ENCODE assay signal across 10 cellular contexts in genomic region chr2:216116418-216116817, GRCh38. TPM values are rescaled to one million over a fixed set of nuclear protein-coding genes. Genes with fewer than 3 reads are reported as not detected.
DNase-seq lines count a peak whose midpoint lies in the region; ATAC-seq and TF ChIP-seq lines count a peak whose summit lies in the region.
"Had no signal": no experiment of that assay in that cellular context is flagged by ENCODE, and none has a peak within 500 bp of the region (broad histone marks: within the 10 kb centered on the region; RNA-seq: fewer than 3 reads in every experiment).

No MANE protein-coding gene starts in this region.

- no peak for TF ChIP-seq CTCF in A673 (conservative IDR thresholded peaks at IDR 0.05; ENCODE audit: low read depth, low read length)
- no peak for TF ChIP-seq CTCF in Calu3 (IDR thresholded peaks at IDR 0.05; ENCODE audit: unreplicated experiment)
- TF ChIP-seq CTCF in chondrocyte (IDR thresholded peaks at IDR 0.05) = no peak

- H3K36me3 Mint-ChIP-seq in Calu3 (ENCODE audit: insufficient read depth, unreplicated experiment) = peaks cover 91% of the 10 kb centered on the region
- peaks cover 83% of the 10 kb centered on the region for H3K36me3 Mint-ChIP-seq in activated CD4-positive, alpha-beta memory T cell treated with anti-CD3 and anti-CD28 coated beads for 36 hours
- peaks cover 40% of the 10 kb centered on the region for H3K36me3 Mint-ChIP-seq in chondrocyte (ENCODE audit: low read depth)

- peaks cover 49% of the 10 kb centered on the region for H3K4me1 Mint-ChIP-seq in Calu3 (ENCODE audit: low read depth, unreplicated experiment)
- peaks cover 95% of the 10 kb centered on the region for H3K4me1 Mint-ChIP-seq in activated CD4-positive, alpha-beta memory T cell treated with anti-CD3 and anti-CD28 coated beads for 36 hours (ENCODE audit: low read depth)
- peaks cover 47% of the 10 kb centered on the region for H3K4me1 Mint-ChIP-seq in chondrocyte (ENCODE audit: low read depth)

- ATAC-seq in GM19397 (IDR thresholded peaks at IDR 0.05; ENCODE audit: unreplicated experiment) (no peak), GM18519 (IDR thresholded peaks at IDR 0.05; ENCODE audit: low FRiP score, unreplicated experiment) (no peak), GM21737 (IDR thresholded peaks at IDR 0.05; ENCODE audit: unreplicated experiment) (no peak)

- peak overlapping the region; percentile 30 for H3K9ac ChIP-seq in iPS-15b (ENCODE audit: low read depth, low read length)

- no peaks in the 10 kb centered on the region for H3K27me3 Mint-ChIP-seq in Calu3 (ENCODE audit: unreplicated experiment)
- H3K27me3 Mint-ChIP-seq in activated CD4-positive, alpha-beta memory T cell treated with anti-CD3 and anti-CD28 coated beads for 36 hours = peaks cover 2% of the 10 kb centered on the region
- H3K27me3 Mint-ChIP-seq in chondrocyte (ENCODE audit: low read depth) = no peaks in the 10 kb centered on the region

- H3K9me3 Mint-ChIP-seq in Calu3 (ENCODE audit: low read depth, unreplicated experiment) (no peaks in the 10 kb centered on the region), chondrocyte (ENCODE audit: low read depth) (no peaks in the 10 kb centered on the region)
- no peaks in the 10 kb centered on the region for H3K9me3 Mint-ChIP-seq in activated CD4-positive, alpha-beta memory T cell treated with anti-CD3 and anti-CD28 coated beads for 36 hours

- H3K4me3 ChIP-seq in A673 (ENCODE audit: low read depth, low read length, poor library complexity, severe bottlenecking) (no peak overlapping the region), iPS-15b (ENCODE audit: low read depth, low read length) (no peak overlapping the region)
- H3K4me3 ChIP-seq: colonic mucosa had no signal

- H3K4me3 Mint-ChIP-seq in Calu3 (ENCODE audit: low read depth, unreplicated experiment) = no peak overlapping the region
- H3K4me3 Mint-ChIP-seq in activated CD4-positive, alpha-beta memory T cell treated with anti-CD3 and anti-CD28 coated beads for 36 hours = peak overlapping the region; percentile 51
- no peak overlapping the region for H3K4me3 Mint-ChIP-seq in chondrocyte (ENCODE audit: unreplicated experiment)

- peak overlapping the region; percentile 69 for H3K27ac Mint-ChIP-seq in Calu3 (ENCODE audit: unreplicated experiment)
- peak overlapping the region; percentile 91 for H3K27ac Mint-ChIP-seq in activated CD4-positive, alpha-beta memory T cell treated with anti-CD3 and anti-CD28 coated beads for 36 hours
- H3K27ac Mint-ChIP-seq in chondrocyte (ENCODE audit: unreplicated experiment) = no peak overlapping the region

- CTCF ChIA-PET in A673 (lab: Charles Lee) (no interaction called here), Calu3 (lab: Charles Lee) (no interaction called here)
- CTCF ChIA-PET in activated CD4-positive, alpha-beta memory T cell treated with anti-CD3 and anti-CD28 coated beads for 36 hours (lab: Charles Lee) = no interaction called here

- H3K27me3 ChIP-seq in A673 (replicated peaks; ENCODE audit: insufficient read depth, low read depth, low read length, poor library complexity) (no peaks in the 10 kb centered on the region), iPS-15b (ENCODE audit: control insufficient read depth, insufficient read depth, low read length) (no peaks in the 10 kb centered on the region)
- H3K27me3 ChIP-seq: colonic mucosa had no signal

- DNase-seq in A673 (ENCODE audit: low spot score) = no peak
- no peak for DNase-seq in Calu3
- no peak for DNase-seq in activated CD4-positive, alpha-beta memory T cell treated with anti-CD3 and anti-CD28 coated beads for 36 hours
- no peak for DNase-seq in chondrocyte (ENCODE audit: low spot score)
- DNase-seq: colonic mucosa, T1000 had no signal

- H3K27ac ChIP-seq in A673 (ENCODE audit: low read depth, low read length, poor library complexity, severe bottlenecking) = peak overlapping the region; percentile 96
- H3K27ac ChIP-seq: colonic mucosa had no signal

- H3K36me3 ChIP-seq in A673 (ENCODE audit: insufficient read depth, low read length, poor library complexity, severe bottlenecking) (peaks cover 87% of the 10 kb centered on the region), iPS-15b (ENCODE audit: control insufficient read depth, insufficient read depth, low read length) (peaks cover 38% of the 10 kb centered on the region)

- BruUV-seq in A673 (replicated peaks; lab: Mats Ljungman, UMichigan) (no TSS peak), Calu3 (replicated peaks; lab: Mats Ljungman, UMichigan) (no TSS peak)

- intact Hi-C loops in A673 (cut with micrococcal nuclease; ENCODE audit: unreplicated experiment) (no loop called here), Calu3 (cut with micrococcal nuclease; ENCODE audit: unreplicated experiment) (no loop called here)
- intact Hi-C loops in activated CD4-positive, alpha-beta memory T cell treated with anti-CD3 and anti-CD28 coated beads for 36 hours (cut with micrococcal nuclease) = loop anchor here (10.0 kb wide), 1 partner anchor 548 kb away; no protein-coding TSS in a partner anchor

- POLR2A ChIA-PET in A673 (lab: Charles Lee; ENCODE audit: low non-redundant PET) = no interaction called here
- POLR2A ChIA-PET in activated CD4-positive, alpha-beta memory T cell treated with anti-CD3 and anti-CD28 coated beads for 36 hours (lab: Charles Lee) = no interaction called here

- H3K9me3 ChIP-seq in A673 (ENCODE audit: low read depth, low read length, poor library complexity, severe bottlenecking) (no peaks in the 10 kb centered on the region), iPS-15b (ENCODE audit: control insufficient read depth, insufficient read depth, low read length) (no peaks in the 10 kb centered on the region)
- H3K9me3 ChIP-seq: colonic mucosa had no signal

- peaks cover 63% of the 10 kb centered on the region for H3K4me1 ChIP-seq in A673 (ENCODE audit: insufficient read depth, low read length, poor library complexity, severe bottlenecking)
- H3K4me1 ChIP-seq in iPS-15b (ENCODE audit: control insufficient read depth, insufficient read depth, low read length) = peaks cover 7% of the 10 kb centered on the region
- H3K4me1 ChIP-seq: colonic mucosa had no signal

RNA-seq across cellular contexts. Expression of gene XRCC5, which starts 7.3 kb away (rescaled TPM):
- total RNA-seq in A673 (2021) = 508 and 534 TPM in 2 replicates
- total RNA-seq in Calu3 (2022) = 266 and 313 TPM in 2 replicates
- 100 to 1,000 TPM; 510 to 515 TPM for total RNA-seq in activated CD4-positive, alpha-beta memory T cell treated with anti-CD3 and anti-CD28 coated beads for 36 hours
- total RNA-seq in chondrocyte = 154 to 236 TPM (median 158 TPM) in 3 replicates

RNA-seq across cellular contexts. Expression of gene TMEM169, which starts 34.7 kb away (rescaled TPM):
- total RNA-seq in A673 (2021) = 1.1 and 1.7 TPM in 2 replicates
- total RNA-seq in Calu3 (2022) = 8.0 and 9.0 TPM in 2 replicates
- total RNA-seq in activated CD4-positive, alpha-beta memory T cell treated with anti-CD3 and anti-CD28 coated beads for 36 hours = 1 to 10 TPM; 2.0 to 2.7 TPM
- total RNA-seq in chondrocyte = 1.3 to 2.0 TPM (median 1.5 TPM) in 3 replicates

RNA-seq across cellular contexts. Expression of gene PECR, which starts 34.8 kb away (rescaled TPM):
- total RNA-seq in A673 (2021) (19.7 and 22.2 TPM in 2 replicates), Calu3 (2022) (40.7 and 45.3 TPM in 2 replicates), chondrocyte (6.6 to 10.1 TPM (median 9.1 TPM) in 3 replicates)
- total RNA-seq in activated CD4-positive, alpha-beta memory T cell treated with anti-CD3 and anti-CD28 coated beads for 36 hours = 10 to 100 TPM; 23.3 to 27.6 TPM
